ENCODE assay signal across 1 cellular context in the genomic region with DNA sequence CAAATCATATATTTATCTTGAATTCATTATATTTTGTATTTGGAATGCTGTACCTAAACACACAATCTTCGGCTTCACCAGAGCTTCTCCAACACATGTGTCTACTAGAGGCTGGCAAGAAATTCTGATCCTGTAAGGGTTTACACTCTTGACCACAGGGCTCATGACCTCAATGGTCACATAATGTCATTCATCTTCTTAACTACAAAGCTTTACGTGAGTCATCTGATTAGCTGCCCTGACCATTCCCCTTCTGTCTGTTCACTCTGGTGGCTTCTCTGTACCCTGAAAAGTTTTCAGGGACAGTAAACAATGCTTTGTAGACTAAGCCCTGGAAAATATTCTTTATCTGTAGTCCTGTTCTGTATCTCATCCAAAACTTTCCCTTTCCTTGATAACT.
TF ChIP-seq lines count a peak whose summit lies in the region.

No MANE protein-coding gene starts in this region.

TF ChIP-seq in SK-N-SH treated with all-trans-retinoic acid at 6 μM for 48 hours, 23 proteins besides CTCF, POLR2A, EP300 and RAD21 (continued from another document):
- TF ChIP-seq, protein P1, sequence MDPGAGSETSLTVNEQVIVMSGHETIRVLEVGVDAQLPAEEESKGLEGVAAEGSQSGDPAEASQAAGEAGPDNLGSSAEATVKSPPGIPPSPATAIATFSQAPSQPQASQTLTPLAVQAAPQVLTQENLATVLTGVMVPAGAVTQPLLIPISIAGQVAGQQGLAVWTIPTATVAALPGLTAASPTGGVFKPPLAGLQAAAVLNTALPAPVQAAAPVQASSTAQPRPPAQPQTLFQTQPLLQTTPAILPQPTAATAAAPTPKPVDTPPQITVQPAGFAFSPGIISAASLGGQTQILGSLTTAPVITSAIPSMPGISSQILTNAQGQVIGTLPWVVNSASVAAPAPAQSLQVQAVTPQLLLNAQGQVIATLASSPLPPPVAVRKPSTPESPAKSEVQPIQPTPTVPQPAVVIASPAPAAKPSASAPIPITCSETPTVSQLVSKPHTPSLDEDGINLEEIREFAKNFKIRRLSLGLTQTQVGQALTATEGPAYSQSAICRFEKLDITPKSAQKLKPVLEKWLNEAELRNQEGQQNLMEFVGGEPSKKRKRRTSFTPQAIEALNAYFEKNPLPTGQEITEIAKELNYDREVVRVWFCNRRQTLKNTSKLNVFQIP (CRISPR knock-in tag; IDR thresholded peaks at IDR 0.05; ENCODE audit: borderline replicate concordance, low read depth) = no peak
